In the genomic region with DNA sequence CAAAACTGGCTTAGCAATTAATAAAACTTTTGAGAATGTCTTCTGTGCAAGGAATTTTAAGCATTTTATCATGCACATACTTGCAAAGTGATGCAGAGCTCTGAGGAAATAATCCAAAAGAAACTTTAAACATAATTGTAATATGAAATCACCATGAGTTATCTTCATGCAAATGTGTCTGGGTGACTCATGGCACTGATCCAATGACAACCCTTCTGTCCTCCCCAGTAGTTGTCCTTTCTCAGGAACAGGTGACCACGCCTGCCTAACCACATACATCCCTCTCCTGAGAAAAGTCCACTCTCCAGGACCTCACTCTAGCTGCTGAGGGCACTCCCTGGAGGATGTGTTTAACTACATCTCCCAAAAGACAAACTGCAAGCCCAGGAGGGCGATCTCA, we compare ENCODE assay signal across 10 cellular contexts.
DNase-seq lines count a peak whose midpoint lies in the region; ATAC-seq and TF ChIP-seq lines count a peak whose summit lies in the region.
"Had no signal": no experiment of that assay in that cellular context is flagged by ENCODE, and none has a peak within 500 bp of the region (broad histone marks: within the 10 kb centered on the region; RNA-seq: fewer than 3 reads in every experiment).

No MANE protein-coding gene starts in this region.

- H2BK20ac ChIP-seq in H9 (ENCODE audit: low read depth, low read length, poor library complexity, severe bottlenecking) = no peak overlapping the region

- H3K56ac ChIP-seq in H9 (ENCODE audit: insufficient read length, low read depth, low read length) = no peak overlapping the region

- H3K27me3 Mint-ChIP-seq in H9 (ENCODE audit: low read depth) (no peaks in the 10 kb centered on the region), CD14-positive monocyte (ENCODE audit: low read depth in 3 of 3) (no peaks in the 10 kb centered on the region)

- H3K9me2 ChIP-seq in OCI-LY7 (ENCODE audit: insufficient read depth, low read length) = no peaks in the 10 kb centered on the region

- ATAC-seq in GM19324 (IDR thresholded peaks at IDR 0.05; ENCODE audit: low FRiP score, unreplicated experiment) = no peak

- peaks cover 3% of the 10 kb centered on the region; the same call in 1 of the 2 replicates for H3K4me1 ChIP-seq in H9 (ENCODE audit: insufficient read depth, low read length)
- H3K4me1 ChIP-seq in SJCRH30 = peaks cover 4% of the 10 kb centered on the region; the same call in 1 of the 2 replicates
- peaks cover 7% of the 10 kb centered on the region for H3K4me1 ChIP-seq in smooth muscle cell (ENCODE audit: low read depth)
- H3K4me1 ChIP-seq in OCI-LY7 (ENCODE audit: insufficient read depth, low read length, poor library complexity, severe bottlenecking) = no peaks in the 10 kb centered on the region

- H3T11ph ChIP-seq in H9 (ENCODE audit: low read length) = no peak overlapping the region

- H3K79me1 ChIP-seq in H9 (ENCODE audit: insufficient read depth, low read depth, low read length, poor library complexity, severe bottlenecking) = no peaks in the 10 kb centered on the region

- H4K8ac ChIP-seq in H9 (replicated peaks; ENCODE audit: insufficient read length, low read depth, low read length) = no peak overlapping the region

- POLR2A ChIA-PET in OCI-LY7 (lab: Charles Lee) = interaction anchor here (1.0 kb wide), 1 partner anchor 15 kb away, joined by 3 read pairs; no protein-coding TSS in a partner anchor

- no peak overlapping the region for H3K4me3 Mint-ChIP-seq in H9
- no peak overlapping the region for H3K4me3 Mint-ChIP-seq in CD14-positive monocyte

- H4K91ac ChIP-seq in H9 (ENCODE audit: insufficient read length, low read depth, low read length) = no peak overlapping the region

- H3K27ac ChIP-seq in H9 (ENCODE audit: insufficient read length, low read depth, low read length) (no peak overlapping the region), SJCRH30 (no peak overlapping the region), smooth muscle cell (ENCODE audit: low read depth) (peak overlapping the region; percentile 16), OCI-LY7 (ENCODE audit: low read depth, low read length, poor library complexity, severe bottlenecking) (no peak overlapping the region)

- H3K79me2 ChIP-seq in H9 (ENCODE audit: insufficient read depth, low read length) (no peaks in the 10 kb centered on the region), smooth muscle cell (ENCODE audit: low read depth) (no peaks in the 10 kb centered on the region), OCI-LY7 (ENCODE audit: insufficient read depth, low read depth, low read length) (no peaks in the 10 kb centered on the region)

- H3K9me3 ChIP-seq in H9 (ENCODE audit: control insufficient read depth, low read depth, low read length) = no peaks in the 10 kb centered on the region
- H3K9me3 ChIP-seq in SJCRH30 (replicated peaks) = no peaks in the 10 kb centered on the region
- H3K9me3 ChIP-seq in smooth muscle cell (replicated peaks; ENCODE audit: low read depth) = no peaks in the 10 kb centered on the region
- no peaks in the 10 kb centered on the region for H3K9me3 ChIP-seq in OCI-LY7 (ENCODE audit: low read length)

- no CpG with 5 or more reads among the region's 2 CpGs for WGBS in H9 (ENCODE audit: extremely low coverage, insufficient read length, low lambda C conversion rate)
- WGBS in smooth muscle cell (ENCODE audit: low lambda C conversion rate) = 66% methylated on average over 2 of the region's 2 CpGs

- no peaks in the 10 kb centered on the region for H3K23me2 ChIP-seq in H9 (ENCODE audit: insufficient read length, low read depth, low read length, poor library complexity, severe bottlenecking)

- no peak overlapping the region for H3K4ac ChIP-seq in H9 (ENCODE audit: low read depth, low read length)

- H3K27ac Mint-ChIP-seq in H9 (no peak overlapping the region), CD14-positive monocyte (peak overlapping the region in 1 of 7 donors; percentile 22)

- intact Hi-C loops in OCI-LY7 (cut with micrococcal nuclease; ENCODE audit: unreplicated experiment) = no loop called here
- intact Hi-C loops in CD14-positive monocyte (cut with micrococcal nuclease) = no loop called here

- no TSS peak for BruUV-seq in OCI-LY7 (replicated peaks; lab: Mats Ljungman, UMichigan)

- H3K9me3 Mint-ChIP-seq in H9 (no peaks in the 10 kb centered on the region), CD14-positive monocyte (peaks cover 0 to 3% (median 0%) of the 10 kb centered on the region in 7 donors)

- no peaks in the 10 kb centered on the region; the same call in 1 of the 2 replicates for H3K27me3 ChIP-seq in H9 (ENCODE audit: insufficient read depth, low read length)
- H3K27me3 ChIP-seq in SJCRH30 = no peaks in the 10 kb centered on the region
- no peaks in the 10 kb centered on the region for H3K27me3 ChIP-seq in smooth muscle cell (ENCODE audit: low read depth)

- H4K5ac ChIP-seq in H9 (ENCODE audit: insufficient read length, low read depth, low read length) = no peak overlapping the region

- H3K36me3 ChIP-seq in SJCRH30 (no peaks in the 10 kb centered on the region), smooth muscle cell (ENCODE audit: low read depth) (no peaks in the 10 kb centered on the region), OCI-LY7 (ENCODE audit: insufficient read depth, low read length) (no peaks in the 10 kb centered on the region)

- H3K18ac ChIP-seq in H9 (ENCODE audit: insufficient read length, low read depth, low read length) = no peak overlapping the region

- H3K4me1 Mint-ChIP-seq in H9 (peaks cover 15 to 18% of the 10 kb centered on the region in 2 experiments), CD14-positive monocyte (no peaks in the 10 kb centered on the region)

- DNase-seq in H9 = peak; percentile 35
- DNase-seq in SJCRH30 = peak; percentile 54 to 57
- peak; percentile 88 for DNase-seq in fibroblast of pulmonary artery (ENCODE audit: low read depth)
- no peak for DNase-seq in smooth muscle cell (lab: John Stamatoyannopoulos, UW; ENCODE audit: unreplicated experiment)
- DNase-seq in activated CD8-positive, alpha-beta memory T cell treated with anti-CD3 and anti-CD28 coated beads, Interleukin-2, amount 50 U/mL, for 48 hours = no peak
- DNase-seq in OCI-LY7 (ENCODE audit: low spot score) = no peak
- DNase-seq in CD14-positive monocyte (ENCODE audit: low spot score) = no peak
- DNase-seq: hypothalamus; NK-92 treated with Interleukin-12 subunit alpha and Interleukin-12 subunit beta, amount 100 ng/mL, for 24 hours had no signal

- H3K4me3 ChIP-seq in SJCRH30 (no peak overlapping the region), fibroblast of pulmonary artery (replicated peaks; ENCODE audit: low read depth, low read length) (no peak overlapping the region), smooth muscle cell (no peak overlapping the region), OCI-LY7 (ENCODE audit: low read depth, low read length, poor library complexity, severe bottlenecking) (no peak overlapping the region)

- no peaks in the 10 kb centered on the region for H3K36me3 Mint-ChIP-seq in H9 (ENCODE audit: insufficient read depth in 1 of 3, low read depth in 3 of 3)
- no peaks in the 10 kb centered on the region for H3K36me3 Mint-ChIP-seq in CD14-positive monocyte

- H2AK5ac ChIP-seq in H9 (ENCODE audit: insufficient read length, low read length) = no peak overlapping the region

- no peaks in the 10 kb centered on the region for H3F3A ChIP-seq in smooth muscle cell (ENCODE audit: low read depth)

- CTCF ChIA-PET in OCI-LY7 (lab: Charles Lee; ENCODE audit: unreplicated experiment) = no interaction called here

- H2BK15ac ChIP-seq in H9 (ENCODE audit: low read depth, low read length) = no peak overlapping the region

- H3K14ac ChIP-seq in H9 (ENCODE audit: insufficient read depth, low read length) = no peak overlapping the region

- H2AFZ ChIP-seq in H9 (ENCODE audit: low read length) = no peak overlapping the region
- H2AFZ ChIP-seq in smooth muscle cell (ENCODE audit: low read depth) = no peak overlapping the region
- no peak overlapping the region for H2AFZ ChIP-seq in OCI-LY7 (ENCODE audit: low read length)

- H3K23ac ChIP-seq in H9 (ENCODE audit: insufficient read length, low read depth, low read length) = no peak overlapping the region

- TF ChIP-seq CTCF in H9 (conservative IDR thresholded peaks at IDR 0.05) (no peak), fibroblast of pulmonary artery (IDR thresholded peaks at IDR 0.05; ENCODE audit: low read length, missing control alignments) (no peak), smooth muscle cell (IDR thresholded peaks at IDR 0.05; ENCODE audit: borderline replicate concordance, insufficient read depth, poor library complexity, severe bottlenecking) (no peak), OCI-LY7 (conservative IDR thresholded peaks at IDR 0.05; ENCODE audit: low read length) (no peak), CD14-positive monocyte (IDR thresholded peaks at IDR 0.05) (no peak)

- H3K4me2 ChIP-seq in H9 (ENCODE audit: insufficient read depth, insufficient read length, low read length) (no peak overlapping the region), smooth muscle cell (no peak overlapping the region), OCI-LY7 (ENCODE audit: low read length) (no peak overlapping the region)

- H4K20me1 ChIP-seq in H9 (ENCODE audit: control insufficient read depth, insufficient read depth, insufficient read length) (no peaks in the 10 kb centered on the region), smooth muscle cell (ENCODE audit: low read depth) (no peaks in the 10 kb centered on the region), OCI-LY7 (ENCODE audit: insufficient read depth, low read length) (no peaks in the 10 kb centered on the region; the same call in 1 of the 2 replicates)

- H3K9ac ChIP-seq in H9 (ENCODE audit: extremely low read depth, insufficient read length, low read length) (no peak overlapping the region), smooth muscle cell (ENCODE audit: low read depth) (no peak overlapping the region)

- H2BK120ac ChIP-seq in H9 (ENCODE audit: low read depth, low read length, poor library complexity, severe bottlenecking) = no peak overlapping the region

- no peak overlapping the region for H2BK12ac ChIP-seq in H9 (ENCODE audit: insufficient read length, low read depth, low read length)

- no peak overlapping the region for H2BK5ac ChIP-seq in H9 (ENCODE audit: insufficient read length, low read length)

Comparison
In these comparisons a context has a peak if more than half of its experiments do, and no peak if none do; other contexts are left out.
1. DNase-seq: peak in H9 (single experiment), SJCRH30 (2 of 2) and fibroblast of pulmonary artery (single experiment); none in smooth muscle cell (single experiment), activated CD8-positive, alpha-beta memory T cell treated with anti-CD3 and anti-CD28 coated beads, Interleukin-2, amount 50 U/mL, for 48 hours (single experiment), OCI-LY7 (single experiment) and CD14-positive monocyte (single experiment).